20 cellular contexts compared by ENCODE assay signal in the genomic region with DNA sequence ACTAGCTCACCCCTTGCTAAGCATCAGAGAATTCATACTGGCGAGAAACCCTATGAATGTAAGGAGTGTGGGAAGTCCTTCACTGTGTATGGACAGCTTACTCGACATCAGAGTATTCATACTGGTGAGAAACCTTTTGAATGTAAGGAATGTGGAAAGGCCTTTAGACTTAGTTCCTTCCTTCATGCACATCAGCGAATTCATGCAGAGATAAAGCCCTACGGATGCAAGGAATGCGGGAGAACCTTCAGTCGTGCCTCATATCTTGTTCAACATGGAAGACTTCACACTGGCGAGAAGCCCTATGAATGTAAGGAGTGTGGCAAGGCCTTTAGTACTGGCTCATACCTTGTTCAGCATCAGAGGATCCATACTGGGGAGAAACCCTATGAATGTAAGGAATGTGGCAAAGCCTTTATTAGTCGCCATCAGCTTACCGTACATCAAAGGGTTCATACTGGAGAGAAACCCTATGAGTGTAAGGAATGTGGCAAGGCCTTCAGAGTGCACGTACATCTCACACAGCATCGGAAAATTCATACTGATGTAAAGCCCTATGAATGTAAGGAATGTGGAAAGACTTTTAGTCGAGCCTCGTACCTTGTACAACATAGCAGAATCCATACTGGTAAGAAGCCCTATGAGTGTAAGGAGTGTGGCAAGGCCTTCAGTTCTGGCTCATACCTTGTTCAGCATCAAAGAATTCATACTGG.
"Had no signal": no experiment of that assay in that cellular context is flagged by ENCODE, and none has a peak within 500 bp of the region (broad histone marks: within the 10 kb centered on the region; RNA-seq: fewer than 3 reads in every experiment).

No MANE protein-coding gene starts in this region.

- H3K27me3 ChIP-seq: heart left ventricle, left lung, right lobe of liver, tibial artery, upper lobe of right lung, vagina had no signal

- DNase-seq: heart left ventricle; hippocampal formation; left lung; lower lobe of right lung; naive thymus-derived CD4-positive, alpha-beta T cell; nephron progenitor cell; right lobe of liver; stimulated activated CD4-positive, alpha-beta T cell treated with anti-CD3 and anti-CD28 coated beads, Interleukin-4, amount 100 ng/mL, for 1 hour; stimulated activated CD8-positive, alpha-beta memory T cell treated with anti-CD3 and anti-CD28 coated beads, Interleukin-4, amount 100 ng/mL, for 48 hours; stimulated activated naive CD8-positive, alpha-beta T cell treated with anti-CD3 and anti-CD28 coated beads, Interleukin-15, Interleukin-2, amounts not matched to agents 100 U/mL and 50 U/mL, for 24 hours; tibial artery; upper lobe of right lung had no signal

- H3K4me1 ChIP-seq: heart left ventricle, left lung, lower lobe of right lung, parathyroid adenoma, prostate gland, right lobe of liver, tibial artery, upper lobe of right lung, vagina had no signal

- H3K9me3 ChIP-seq: prostate gland had no signal

- H3K79me2 ChIP-seq: parathyroid adenoma had no signal

- ATAC-seq: esophagus mucosa; heart left ventricle; left lung; lower lobe of right lung; naive thymus-derived CD4-positive, alpha-beta T cell; right lobe of liver; stimulated activated effector memory CD8-positive, alpha-beta T cell treated with anti-CD3 and anti-CD28 coated beads, Interleukin-12 subunit alpha, Interleukin-12 subunit beta, amount 100 ng/mL, for 72 hours; stimulated activated naive CD8-positive, alpha-beta T cell treated with anti-CD3 and anti-CD28 coated beads, Interleukin-15, Interleukin-2, amounts not matched to agents 100 U/mL and 50 U/mL, for 24 hours; upper lobe of right lung had no signal

- H3K27ac ChIP-seq: heart left ventricle, left lung, lower lobe of right lung, parathyroid adenoma, prostate gland, right lobe of liver, tibial artery, upper lobe of right lung, vagina had no signal

- H3K4me3 ChIP-seq: heart left ventricle, left lung, lower lobe of right lung, prostate gland, right lobe of liver, tibial artery, upper lobe of right lung, vagina had no signal

- H2AFZ ChIP-seq: parathyroid adenoma had no signal

- H3K9ac ChIP-seq: parathyroid adenoma had no signal

- H3K36me3 ChIP-seq: prostate gland had no signal

- FAIRE-seq: colon, frontal cortex, islet of Langerhans had no signal
